Comparison of ENCODE assay signal across 7 cellular contexts in the genomic region with DNA sequence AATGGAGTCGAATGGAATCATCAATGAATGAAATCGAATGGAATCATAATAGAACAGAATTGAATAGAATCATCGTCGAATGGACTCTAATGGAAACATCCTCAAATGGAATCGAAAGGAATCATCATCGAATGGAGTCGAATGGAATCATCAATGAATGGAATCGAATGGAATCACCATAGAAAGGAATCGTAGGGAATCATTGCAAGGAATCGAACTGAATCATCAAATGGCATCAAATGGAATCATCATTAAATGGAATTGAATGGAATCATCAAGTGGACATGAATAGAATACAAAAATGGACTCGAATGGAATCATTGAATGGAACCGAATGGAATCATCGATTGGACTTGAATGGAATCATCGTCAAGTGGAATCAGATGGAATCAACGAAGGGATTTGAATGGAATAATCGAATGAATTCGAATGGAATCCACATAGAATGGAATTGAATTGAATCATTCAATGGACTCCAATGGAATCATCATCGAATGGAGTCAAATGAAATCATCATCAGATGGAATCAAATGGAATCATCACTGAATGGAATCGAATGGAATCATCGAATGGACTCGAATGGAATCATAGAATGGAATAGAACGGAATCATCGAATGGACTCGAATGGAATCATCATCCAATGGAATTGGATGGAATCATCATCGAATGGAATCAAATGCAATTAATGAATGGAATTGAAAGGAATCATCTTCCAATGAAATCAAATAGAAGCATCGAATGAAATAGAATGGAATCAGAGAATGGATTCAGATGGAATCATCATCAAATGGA.
DNase-seq lines count a peak whose midpoint lies in the region; TF ChIP-seq lines count a peak whose summit lies in the region.
"Not testable (repeated sequence)": the region's sequence is repeated elsewhere in the genome, so short reads cannot be mapped to it uniquely, and the experiment has no call there.

No MANE protein-coding gene starts in this region.

- not testable (repeated sequence) for H3K4me3 ChIP-seq in kidney epithelial cell (ENCODE audit: low read depth, low read length)

- not testable (repeated sequence) for H3K4me3 Mint-ChIP-seq in osteocyte (ENCODE audit: unreplicated experiment)

- peak; percentile 17 for DNase-seq in ELR (ENCODE audit: low read depth)
- DNase-seq in LoVo (ENCODE audit: low spot score), result peak; percentile 44
- DNase-seq in activated CD4-positive, alpha-beta T cell treated with anti-CD3 and anti-CD28 coated beads for 4 hours, result peak; percentile 25 to 26
- DNase-seq in brain pericyte (ENCODE audit: low read depth, low spot score), result peak; percentile 47
- DNase-seq in fibroblast of gingiva (ENCODE audit: low read depth), result peak; percentile 44
- DNase-seq in kidney epithelial cell (ENCODE audit: low read depth), result peak; percentile 50
- DNase-seq in osteocyte (ENCODE audit: extremely low spot score, unreplicated experiment), result peak; percentile 95

- H3K4me1 Mint-ChIP-seq in osteocyte (ENCODE audit: unreplicated experiment), result not testable (repeated sequence)

- H3K9me3 Mint-ChIP-seq in osteocyte (ENCODE audit: unreplicated experiment), result not testable (repeated sequence)

- not testable (repeated sequence) for H3K27me3 Mint-ChIP-seq in osteocyte (ENCODE audit: unreplicated experiment)

- not testable (repeated sequence) for H3K36me3 Mint-ChIP-seq in osteocyte (ENCODE audit: unreplicated experiment)

- H3K27ac Mint-ChIP-seq in osteocyte (ENCODE audit: unreplicated experiment), result not testable (repeated sequence)

- H3K36me3 ChIP-seq in kidney epithelial cell (ENCODE audit: control insufficient read depth, insufficient read depth, low read length), result not testable (repeated sequence)

- H3K27me3 ChIP-seq in kidney epithelial cell (ENCODE audit: control insufficient read depth, insufficient read depth, low read length), result not testable (repeated sequence)

- not testable (repeated sequence) for TF ChIP-seq CTCF in kidney epithelial cell (IDR thresholded peaks at IDR 0.05; ENCODE audit: insufficient read depth, low read length, poor library complexity, severe bottlenecking); osteocyte (IDR thresholded peaks at IDR 0.05)

Comparison
In these comparisons a context has a peak if more than half of its experiments do, and no peak if none do; other contexts are left out.
1. DNase-seq: peak in every context shown above with its lines; median percentile 95 in osteocyte; 50 in kidney epithelial cell; 47 in brain pericyte; 44 in LoVo; 44 in fibroblast of gingiva; 26 in activated CD4-positive, alpha-beta T cell treated with anti-CD3 and anti-CD28 coated beads for 4 hours; 17 in ELR.